In genomic region chr4:186144180-186144579, GRCh38 we compare ENCODE assay signal across 8 cellular contexts. TPM values are rescaled to one million over a fixed set of nuclear protein-coding genes. Genes with fewer than 3 reads are reported as not detected.
A peak's percentile ranks its signal among the peaks of the same experiment; 100 is the strongest.
DNase-seq lines count a peak whose midpoint lies in the region; ATAC-seq and TF ChIP-seq lines count a peak whose summit lies in the region.

No MANE protein-coding gene starts in this region.

- H3K4me3 Mint-ChIP-seq in H9: peak overlapping the region; percentile 64 to 82
- H3K4me3 Mint-ChIP-seq in dendritic cell treated with granulocyte-macrophage colony-stimulating factor and Interleukin-4, amounts not matched to agents 40 ng/mL and 50 ng/mL, for 4 days: peak overlapping the region; percentile 30

- no peaks in the 10 kb centered on the region for H3K9me2 ChIP-seq in OCI-LY1 (ENCODE audit: low read depth, low read length)

- no peak overlapping the region for H4K8ac ChIP-seq in H9 (replicated peaks; ENCODE audit: insufficient read length, low read depth, low read length)

- no peak for TF ChIP-seq POLR2A in lower leg skin (IDR thresholded peaks at IDR 0.05)

- H3K4me1 ChIP-seq in H9 (ENCODE audit: insufficient read depth, low read length) (peaks cover 5% of the 10 kb centered on the region), OCI-LY1 (ENCODE audit: insufficient read depth, low read length, severe bottlenecking) (peaks cover 16% of the 10 kb centered on the region), thoracic aorta (ENCODE audit: control insufficient read depth in 1 of 2, low read depth in 2 of 2) (peaks cover 5 to 18% of the 10 kb centered on the region in 2 donors)

- H3K27ac Mint-ChIP-seq in H9: no peak overlapping the region
- H3K27ac Mint-ChIP-seq in dendritic cell treated with granulocyte-macrophage colony-stimulating factor and Interleukin-4, amounts not matched to agents 40 ng/mL and 50 ng/mL, for 4 days: no peak overlapping the region

- peak overlapping the region; percentile 60 for H2AFZ ChIP-seq in H9 (ENCODE audit: low read length)
- no peak overlapping the region for H2AFZ ChIP-seq in OCI-LY1 (ENCODE audit: low read length)

- H2BK5ac ChIP-seq in H9 (ENCODE audit: insufficient read length, low read length): no peak overlapping the region

- peak; percentile 21 for DNase-seq in SKM-1 treated with dmso at 0.1 percent for 144 hours (lab: John Stamatoyannopoulos, UW; ENCODE audit: unreplicated experiment)
- DNase-seq in SKM-1 (lab: John Stamatoyannopoulos, UW; ENCODE audit: unreplicated experiment): no peak
- DNase-seq in H9: peak; percentile 46
- DNase-seq in lower leg skin (ENCODE audit: low spot score in 2 of 2): no peak
- DNase-seq in thoracic aorta (ENCODE audit: low spot score): no peak
- DNase-seq in NCI-H1436 treated with DMSO at 0.1 percent for 48 hours (lab: John Stamatoyannopoulos, UW): no peak

- H3K23me2 ChIP-seq in H9 (ENCODE audit: insufficient read length, low read depth, low read length, poor library complexity, severe bottlenecking): peaks cover 12% of the 10 kb centered on the region

- H3K36me3 ChIP-seq in OCI-LY1 (ENCODE audit: insufficient read depth, low read length) (no peaks in the 10 kb centered on the region), thoracic aorta (no peaks in the 10 kb centered on the region)

- H2BK20ac ChIP-seq in H9 (ENCODE audit: low read depth, low read length, poor library complexity, severe bottlenecking): no peak overlapping the region

- TF ChIP-seq CTCF in H9 (conservative IDR thresholded peaks at IDR 0.05) (peak; percentile 30; the same call in 2 of the 3 replicates), OCI-LY1 (IDR thresholded peaks at IDR 0.05; ENCODE audit: low read length) (no peak), lower leg skin (IDR thresholded peaks at IDR 0.05) (no peak), thoracic aorta (IDR thresholded peaks at IDR 0.05) (peak; percentile 42)

- H4K5ac ChIP-seq in H9 (ENCODE audit: insufficient read length, low read depth, low read length): no peak overlapping the region

- no peaks in the 10 kb centered on the region for H3K79me2 ChIP-seq in H9 (ENCODE audit: insufficient read depth, low read length)
- H3K79me2 ChIP-seq in OCI-LY1 (ENCODE audit: insufficient read depth, low read length): no peaks in the 10 kb centered on the region

- H3K18ac ChIP-seq in H9 (ENCODE audit: insufficient read length, low read depth, low read length): no peak overlapping the region

- no peak overlapping the region for H2BK12ac ChIP-seq in H9 (ENCODE audit: insufficient read length, low read depth, low read length)

- H3K14ac ChIP-seq in H9 (ENCODE audit: insufficient read depth, low read length): no peak overlapping the region

- H3K9me3 ChIP-seq in H9 (ENCODE audit: control insufficient read depth, low read depth, low read length): no peaks in the 10 kb centered on the region
- H3K9me3 ChIP-seq in OCI-LY1 (ENCODE audit: low read length): no peaks in the 10 kb centered on the region
- H3K9me3 ChIP-seq in thoracic aorta: no peaks in the 10 kb centered on the region

- WGBS in H9 (ENCODE audit: extremely low coverage, insufficient read length, low lambda C conversion rate): no CpG with 5 or more reads among the region's 19 CpGs
- 2 to 3% methylated on average over 17 of the region's 19 CpGs for WGBS in lower leg skin, 2 donors

- H3K27me3 ChIP-seq in H9 (ENCODE audit: insufficient read depth, low read length): peaks cover 8% of the 10 kb centered on the region; the same call in 1 of the 2 replicates
- peaks cover 6% of the 10 kb centered on the region; the same call in 1 of the 2 replicates for H3K27me3 ChIP-seq in OCI-LY1 (ENCODE audit: insufficient read depth, low read length)
- H3K27me3 ChIP-seq in thoracic aorta (replicated peaks; ENCODE audit: insufficient read depth): no peaks in the 10 kb centered on the region

- peaks cover 24% of the 10 kb centered on the region in 2 experiments for H3K4me1 Mint-ChIP-seq in H9
- peaks cover 6% of the 10 kb centered on the region for H3K4me1 Mint-ChIP-seq in dendritic cell treated with granulocyte-macrophage colony-stimulating factor and Interleukin-4, amounts not matched to agents 40 ng/mL and 50 ng/mL, for 4 days (ENCODE audit: low read depth)

- no peaks in the 10 kb centered on the region; a peak in 1 of 7 replicates for H3K36me3 Mint-ChIP-seq in H9 (ENCODE audit: insufficient read depth in 1 of 3, low read depth in 3 of 3)
- H3K36me3 Mint-ChIP-seq in dendritic cell treated with granulocyte-macrophage colony-stimulating factor and Interleukin-4, amounts not matched to agents 40 ng/mL and 50 ng/mL, for 4 days (ENCODE audit: low read depth): no peaks in the 10 kb centered on the region

- peak; percentile 53 for ATAC-seq in thoracic aorta (ENCODE audit: insufficient number of reproducible peaks, low FRiP score, low read depth)

- no peak overlapping the region for H3K23ac ChIP-seq in H9 (ENCODE audit: insufficient read length, low read depth, low read length)

- no peaks in the 10 kb centered on the region; a peak in 1 of 5 replicates for H3K9me3 Mint-ChIP-seq in H9
- H3K9me3 Mint-ChIP-seq in dendritic cell treated with granulocyte-macrophage colony-stimulating factor and Interleukin-4, amounts not matched to agents 40 ng/mL and 50 ng/mL, for 4 days: no peaks in the 10 kb centered on the region

- no peak overlapping the region for H2BK15ac ChIP-seq in H9 (ENCODE audit: low read depth, low read length)

- H2BK120ac ChIP-seq in H9 (ENCODE audit: low read depth, low read length, poor library complexity, severe bottlenecking): no peak overlapping the region

- H3K4me2 ChIP-seq in H9 (ENCODE audit: insufficient read depth, insufficient read length, low read length): peak overlapping the region; percentile 52
- peak overlapping the region; percentile 55; the same call in 1 of the 2 replicates for H3K4me2 ChIP-seq in OCI-LY1 (ENCODE audit: low read length)

- no peak overlapping the region for H4K91ac ChIP-seq in H9 (ENCODE audit: insufficient read length, low read depth, low read length)

- H3K27ac ChIP-seq in H9 (ENCODE audit: insufficient read length, low read depth, low read length) (no peak overlapping the region), OCI-LY1 (ENCODE audit: low read depth, low read length, poor library complexity, severe bottlenecking) (no peak overlapping the region), thoracic aorta (peak overlapping the region; percentile 68 to 91)

- H3K79me1 ChIP-seq in H9 (ENCODE audit: insufficient read depth, low read depth, low read length, poor library complexity, severe bottlenecking): no peaks in the 10 kb centered on the region

- H3K4ac ChIP-seq in H9 (ENCODE audit: low read depth, low read length): no peak overlapping the region

- H3K4me3 ChIP-seq in OCI-LY1 (ENCODE audit: low read depth, low read length, poor library complexity, severe bottlenecking) (peak overlapping the region; percentile 42), lower leg skin (ENCODE audit: low read depth, poor library complexity, severe bottlenecking) (peak overlapping the region; percentile 32), thoracic aorta (peak overlapping the region; percentile 73)

- H3K56ac ChIP-seq in H9 (ENCODE audit: insufficient read length, low read depth, low read length): no peak overlapping the region

- intact Hi-C loops in dendritic cell treated with granulocyte-macrophage colony-stimulating factor and Interleukin-4, amounts not matched to agents 40 ng/mL and 50 ng/mL, for 4 days (cut with micrococcal nuclease): no loop called here
- intact Hi-C loops in lower leg skin (cut with DNase I; ENCODE audit: low total_unique reads): no loop called here

- 0 out of 2 replicates have a peak, but pooled peaks cover 4% of the 10 kb centered on the region for H3F3A ChIP-seq in OCI-LY1 (ENCODE audit: insufficient read depth, low read length)

- H3K27me3 Mint-ChIP-seq in H9 (ENCODE audit: low read depth): peaks cover 45% of the 10 kb centered on the region
- H3K27me3 Mint-ChIP-seq in dendritic cell treated with granulocyte-macrophage colony-stimulating factor and Interleukin-4, amounts not matched to agents 40 ng/mL and 50 ng/mL, for 4 days: peaks cover 60% of the 10 kb centered on the region

- no peaks in the 10 kb centered on the region for H4K20me1 ChIP-seq in H9 (ENCODE audit: control insufficient read depth, insufficient read depth, insufficient read length)
- no peaks in the 10 kb centered on the region for H4K20me1 ChIP-seq in OCI-LY1 (ENCODE audit: insufficient read depth, low read length)

- H2AK5ac ChIP-seq in H9 (ENCODE audit: insufficient read length, low read length): no peak overlapping the region

- H3K9ac ChIP-seq in H9 (ENCODE audit: extremely low read depth, insufficient read length, low read length): no peak overlapping the region
- no peak overlapping the region for H3K9ac ChIP-seq in OCI-LY1 (ENCODE audit: low read length)

- H3T11ph ChIP-seq in H9 (ENCODE audit: low read length): no peak overlapping the region

RNA-seq across cellular contexts. Expression of gene FAM149A, which starts 39.7 kb away (rescaled TPM):
- total RNA-seq in H9 (2021) (5.9 and 6.6 TPM in 2 replicates), lower leg skin (1 to 10 TPM in 3 of 4 donors, under 1 TPM in 1; 0.59 to 4.7 (median 2.7) TPM), thoracic aorta (10 to 100 TPM in 1 of 2 donors, 1 to 10 TPM in 1; 9.9 to 12.8 TPM)

RNA-seq across cellular contexts. Expression of gene CYP4V2, which starts 47.2 kb away (rescaled TPM):
- total RNA-seq in H9 (2021): 1.0 and 1.6 TPM in 2 replicates
- total RNA-seq in lower leg skin: 10 to 100 TPM in 1 of 4 donors, 1 to 10 TPM in 3; 4.3 to 14.7 (median 4.8) TPM
- 10 to 100 TPM; 41.8 to 61.2 TPM for total RNA-seq in thoracic aorta

Comparison
In these comparisons a context has a peak if more than half of its experiments do, and no peak if none do; other contexts are left out.
1. DNase-seq: peak in SKM-1 treated with dmso at 0.1 percent for 144 hours (single experiment) and H9 (single experiment); none in SKM-1 (single experiment), lower leg skin (0 of 2), thoracic aorta (single experiment) and NCI-H1436 treated with DMSO at 0.1 percent for 48 hours (single experiment).
2. H3K27ac ChIP-seq: peak in thoracic aorta (2 of 2); none in H9 (single experiment) and OCI-LY1 (single experiment).
3. CTCF ChIP-seq: peak in H9 (single experiment) and thoracic aorta (single experiment); none in OCI-LY1 (single experiment) and lower leg skin (0 of 3).
4. Peak in every context shown above with its lines, with median percentiles within 50 percentile points of each other: H3K4me3 ChIP-seq.